Comparison of ENCODE assay signal across 1 cellular context in the genomic region with DNA sequence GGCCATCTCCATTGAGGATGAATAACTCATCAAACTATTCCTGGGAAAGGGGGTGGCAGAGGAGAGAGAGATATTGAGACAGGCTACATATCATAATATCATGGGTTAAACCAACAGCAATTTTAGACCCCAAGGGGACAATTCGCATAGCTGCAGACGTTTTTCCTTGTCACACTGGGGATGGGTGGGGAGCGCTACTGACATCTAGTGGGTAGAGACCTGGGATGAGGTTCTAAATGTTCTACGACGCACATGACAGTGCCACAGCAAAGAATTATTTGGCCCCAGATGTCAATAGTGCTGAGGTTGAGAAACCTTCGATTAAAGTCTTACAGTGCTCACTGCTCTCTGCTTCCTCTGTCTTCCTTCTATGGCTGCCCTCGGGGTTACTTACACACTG.
TF ChIP-seq lines count a peak whose summit lies in the region.

No MANE protein-coding gene starts in this region.

TF ChIP-seq in H1, 55 proteins besides CTCF, POLR2A, EP300 and RAD21 (continued from another document):
- TF ChIP-seq, protein P1, sequence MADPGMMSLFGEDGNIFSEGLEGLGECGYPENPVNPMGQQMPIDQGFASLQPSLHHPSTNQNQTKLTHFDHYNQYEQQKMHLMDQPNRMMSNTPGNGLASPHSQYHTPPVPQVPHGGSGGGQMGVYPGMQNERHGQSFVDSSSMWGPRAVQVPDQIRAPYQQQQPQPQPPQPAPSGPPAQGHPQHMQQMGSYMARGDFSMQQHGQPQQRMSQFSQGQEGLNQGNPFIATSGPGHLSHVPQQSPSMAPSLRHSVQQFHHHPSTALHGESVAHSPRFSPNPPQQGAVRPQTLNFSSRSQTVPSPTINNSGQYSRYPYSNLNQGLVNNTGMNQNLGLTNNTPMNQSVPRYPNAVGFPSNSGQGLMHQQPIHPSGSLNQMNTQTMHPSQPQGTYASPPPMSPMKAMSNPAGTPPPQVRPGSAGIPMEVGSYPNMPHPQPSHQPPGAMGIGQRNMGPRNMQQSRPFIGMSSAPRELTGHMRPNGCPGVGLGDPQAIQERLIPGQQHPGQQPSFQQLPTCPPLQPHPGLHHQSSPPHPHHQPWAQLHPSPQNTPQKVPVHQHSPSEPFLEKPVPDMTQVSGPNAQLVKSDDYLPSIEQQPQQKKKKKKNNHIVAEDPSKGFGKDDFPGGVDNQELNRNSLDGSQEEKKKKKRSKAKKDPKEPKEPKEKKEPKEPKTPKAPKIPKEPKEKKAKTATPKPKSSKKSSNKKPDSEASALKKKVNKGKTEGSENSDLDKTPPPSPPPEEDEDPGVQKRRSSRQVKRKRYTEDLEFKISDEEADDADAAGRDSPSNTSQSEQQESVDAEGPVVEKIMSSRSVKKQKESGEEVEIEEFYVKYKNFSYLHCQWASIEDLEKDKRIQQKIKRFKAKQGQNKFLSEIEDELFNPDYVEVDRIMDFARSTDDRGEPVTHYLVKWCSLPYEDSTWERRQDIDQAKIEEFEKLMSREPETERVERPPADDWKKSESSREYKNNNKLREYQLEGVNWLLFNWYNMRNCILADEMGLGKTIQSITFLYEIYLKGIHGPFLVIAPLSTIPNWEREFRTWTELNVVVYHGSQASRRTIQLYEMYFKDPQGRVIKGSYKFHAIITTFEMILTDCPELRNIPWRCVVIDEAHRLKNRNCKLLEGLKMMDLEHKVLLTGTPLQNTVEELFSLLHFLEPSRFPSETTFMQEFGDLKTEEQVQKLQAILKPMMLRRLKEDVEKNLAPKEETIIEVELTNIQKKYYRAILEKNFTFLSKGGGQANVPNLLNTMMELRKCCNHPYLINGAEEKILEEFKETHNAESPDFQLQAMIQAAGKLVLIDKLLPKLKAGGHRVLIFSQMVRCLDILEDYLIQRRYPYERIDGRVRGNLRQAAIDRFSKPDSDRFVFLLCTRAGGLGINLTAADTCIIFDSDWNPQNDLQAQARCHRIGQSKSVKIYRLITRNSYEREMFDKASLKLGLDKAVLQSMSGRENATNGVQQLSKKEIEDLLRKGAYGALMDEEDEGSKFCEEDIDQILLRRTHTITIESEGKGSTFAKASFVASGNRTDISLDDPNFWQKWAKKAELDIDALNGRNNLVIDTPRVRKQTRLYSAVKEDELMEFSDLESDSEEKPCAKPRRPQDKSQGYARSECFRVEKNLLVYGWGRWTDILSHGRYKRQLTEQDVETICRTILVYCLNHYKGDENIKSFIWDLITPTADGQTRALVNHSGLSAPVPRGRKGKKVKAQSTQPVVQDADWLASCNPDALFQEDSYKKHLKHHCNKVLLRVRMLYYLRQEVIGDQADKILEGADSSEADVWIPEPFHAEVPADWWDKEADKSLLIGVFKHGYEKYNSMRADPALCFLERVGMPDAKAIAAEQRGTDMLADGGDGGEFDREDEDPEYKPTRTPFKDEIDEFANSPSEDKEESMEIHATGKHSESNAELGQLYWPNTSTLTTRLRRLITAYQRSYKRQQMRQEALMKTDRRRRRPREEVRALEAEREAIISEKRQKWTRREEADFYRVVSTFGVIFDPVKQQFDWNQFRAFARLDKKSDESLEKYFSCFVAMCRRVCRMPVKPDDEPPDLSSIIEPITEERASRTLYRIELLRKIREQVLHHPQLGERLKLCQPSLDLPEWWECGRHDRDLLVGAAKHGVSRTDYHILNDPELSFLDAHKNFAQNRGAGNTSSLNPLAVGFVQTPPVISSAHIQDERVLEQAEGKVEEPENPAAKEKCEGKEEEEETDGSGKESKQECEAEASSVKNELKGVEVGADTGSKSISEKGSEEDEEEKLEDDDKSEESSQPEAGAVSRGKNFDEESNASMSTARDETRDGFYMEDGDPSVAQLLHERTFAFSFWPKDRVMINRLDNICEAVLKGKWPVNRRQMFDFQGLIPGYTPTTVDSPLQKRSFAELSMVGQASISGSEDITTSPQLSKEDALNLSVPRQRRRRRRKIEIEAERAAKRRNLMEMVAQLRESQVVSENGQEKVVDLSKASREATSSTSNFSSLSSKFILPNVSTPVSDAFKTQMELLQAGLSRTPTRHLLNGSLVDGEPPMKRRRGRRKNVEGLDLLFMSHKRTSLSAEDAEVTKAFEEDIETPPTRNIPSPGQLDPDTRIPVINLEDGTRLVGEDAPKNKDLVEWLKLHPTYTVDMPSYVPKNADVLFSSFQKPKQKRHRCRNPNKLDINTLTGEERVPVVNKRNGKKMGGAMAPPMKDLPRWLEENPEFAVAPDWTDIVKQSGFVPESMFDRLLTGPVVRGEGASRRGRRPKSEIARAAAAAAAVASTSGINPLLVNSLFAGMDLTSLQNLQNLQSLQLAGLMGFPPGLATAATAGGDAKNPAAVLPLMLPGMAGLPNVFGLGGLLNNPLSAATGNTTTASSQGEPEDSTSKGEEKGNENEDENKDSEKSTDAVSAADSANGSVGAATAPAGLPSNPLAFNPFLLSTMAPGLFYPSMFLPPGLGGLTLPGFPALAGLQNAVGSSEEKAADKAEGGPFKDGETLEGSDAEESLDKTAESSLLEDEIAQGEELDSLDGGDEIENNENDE (IDR thresholded peaks at IDR 0.05; ENCODE audit: insufficient replicate concordance, low read length): no peak
- TF ChIP-seq RXRA (IDR thresholded peaks at IDR 0.05; ENCODE audit: insufficient read depth, low read depth, low read length) (no peak), BACH1 (IDR thresholded peaks at IDR 0.05; ENCODE audit: low read length) (no peak), TEAD4 (IDR thresholded peaks at IDR 0.05; ENCODE audit: low read depth, low read length) (no peak), GTF2F1 (IDR thresholded peaks at IDR 0.05; ENCODE audit: borderline replicate concordance, low read depth, low read length) (no peak), SUZ12 (IDR thresholded peaks at IDR 0.05; ENCODE audit: low read length) (no peak)
